23 cellular contexts compared by ENCODE assay signal in genomic region chr5:74418709-74419108, GRCh38.
A peak's percentile ranks its signal among the peaks of the same experiment; 100 is the strongest.
DNase-seq lines count a peak whose midpoint lies in the region; ATAC-seq, FAIRE-seq and TF ChIP-seq lines count a peak whose summit lies in the region.
"Had no signal": no experiment of that assay in that cellular context is flagged by ENCODE, and none has a peak within 500 bp of the region (broad histone marks: within the 10 kb centered on the region; RNA-seq: fewer than 3 reads in every experiment).

No MANE protein-coding gene starts in this region.

- no peaks in the 10 kb centered on the region for H3K27me3 ChIP-seq in transverse colon
- H3K27me3 ChIP-seq: BLaER1, MG63 had no signal

- H3K9me3 ChIP-seq in mucosa of descending colon (no peaks in the 10 kb centered on the region), transverse colon (no peaks in the 10 kb centered on the region)
- H3K9me3 ChIP-seq: BLaER1, MG63, SK-N-SH had no signal

- TF ChIP-seq POLR2A in transverse colon (IDR thresholded peaks at IDR 0.05), result no peak

- no peak for TF ChIP-seq EP300 in transverse colon (IDR thresholded peaks at IDR 0.05; ENCODE audit: low read depth)

- WGBS in transverse colon (ENCODE audit: low coverage in 1 of 2), 2 donors, result 55 to 65% methylated on average over 2 of the region's 2 CpGs

- H3K4me1 ChIP-seq in mucosa of descending colon (ENCODE audit: low read depth) (peaks cover 6% of the 10 kb centered on the region), transverse colon (peaks cover 0 to 47% (median 12%) of the 10 kb centered on the region in 4 donors)
- H3K4me1 ChIP-seq: BLaER1 had no signal

- H3K36me3 ChIP-seq in mucosa of descending colon (ENCODE audit: low read depth) (no peaks in the 10 kb centered on the region), transverse colon (no peaks in the 10 kb centered on the region)
- H3K36me3 ChIP-seq: BLaER1, MG63 had no signal

- peak; percentile 94 for FAIRE-seq in colon (lab: Jason Lieb, UNC)
- FAIRE-seq: GM12878, H1 had no signal

- TF ChIP-seq CTCF in mucosa of descending colon (IDR thresholded peaks at IDR 0.05), result no peak
- TF ChIP-seq CTCF in transverse colon (IDR thresholded peaks at IDR 0.05), result no peak

- H3K27ac ChIP-seq in transverse colon, result peak overlapping the region; percentile 43 to 67 (median 52)
- H3K27ac ChIP-seq: BLaER1 had no signal

- peak; percentile 93 for DNase-seq in LoVo (ENCODE audit: low spot score)
- peak in 2 of 3 donors; percentile 43 to 61 for DNase-seq in mucosa of descending colon
- DNase-seq in transverse colon, result peak; percentile 50
- no peak for DNase-seq in mesenteric fat pad (ENCODE audit: low spot score)
- DNase-seq: CD4-positive, alpha-beta T cell; COR-L47; DMS 273 treated with DMSO at 0.1 percent for 48 hours; DMS79 treated with DMSO at 0.1 percent for 48 hours; Karpas-422; MG63; NCI-H1417 treated with DMSO at 0.1 percent for 48 hours; NCI-H1930; NCI-H345; NCI-H524; SIG-M5; SK-N-SH had no signal

- intact Hi-C loops in mucosa of descending colon (cut with DNase I, micrococcal nuclease) (no loop called here), transverse colon (cut with DNase I; ENCODE audit: low total_unique reads) (no loop called here)

- ATAC-seq in mucosa of descending colon, result peak; percentile 95
- ATAC-seq in GM18907 (IDR thresholded peaks at IDR 0.05; ENCODE audit: unreplicated experiment), result no peak
- ATAC-seq in GM19397 (IDR thresholded peaks at IDR 0.05; ENCODE audit: unreplicated experiment), result no peak
- ATAC-seq: Panc1 had no signal

- H3K4me3 ChIP-seq in mucosa of descending colon (no peak overlapping the region), transverse colon (no peak overlapping the region)
- H3K4me3 ChIP-seq: BLaER1, GM12878, MG63 had no signal

- in situ Hi-C loops in transverse colon (cut with MboI; ENCODE audit: low pct_ligation_motif_present in 1 of 4, low pct_unique_long_range_greater_than_20kb in 1 of 4, low sequenced_read_pairs in 3 of 4), result loop anchor here in 2 of 4 donors (25.0 kb wide), 1 partner anchor 219 kb away; the partner anchor contains the start of gene ENC1 (in 2 of the 2)
